1 cellular context compared by ENCODE assay signal in genomic region chr4:186570193-186570996, GRCh38.
TF ChIP-seq lines count a peak whose summit lies in the region.

No MANE protein-coding gene starts in this region.

TF ChIP-seq in K562, 482 proteins besides CTCF, POLR2A, EP300 and RAD21 (continued from another document):
- TF ChIP-seq E4F1 (CRISPR knock-in tag; IDR thresholded peaks at IDR 0.05; ENCODE audit: borderline replicate concordance) (no peak), STAG1 (CRISPR knock-in tag; IDR thresholded peaks at IDR 0.05; ENCODE audit: borderline replicate concordance) (no peak), MCM7 (IDR thresholded peaks at IDR 0.05) (no peak), AFF4 (CRISPR knock-in tag; IDR thresholded peaks at IDR 0.05) (no peak), ZNF551 (CRISPR knock-in tag; IDR thresholded peaks at IDR 0.05) (no peak), ZNF263 (CRISPR knock-in tag; IDR thresholded peaks at IDR 0.05; ENCODE audit: borderline replicate concordance) (no peak), ZNF146 (CRISPR knock-in tag; IDR thresholded peaks at IDR 0.05; ENCODE audit: unreplicated experiment) (no peak), ZNF3 (CRISPR knock-in tag; IDR thresholded peaks at IDR 0.05) (no peak), ZKSCAN3 (CRISPR knock-in tag; IDR thresholded peaks at IDR 0.05) (no peak), NFXL1 (CRISPR knock-in tag; IDR thresholded peaks at IDR 0.05) (no peak), E2F4 (CRISPR knock-in tag; IDR thresholded peaks at IDR 0.05; ENCODE audit: low read depth) (no peak), ZNF512 (tag; IDR thresholded peaks at IDR 0.05) (no peak), THAP12 (CRISPR knock-in tag; IDR thresholded peaks at IDR 0.05) (no peak), TCF3 (CRISPR knock-in tag; IDR thresholded peaks at IDR 0.05) (no peak), ESRRB (CRISPR knock-in tag; IDR thresholded peaks at IDR 0.05; ENCODE audit: borderline replicate concordance) (no peak)
TF ChIP-seq in K562: peak in this region for 0.
